ENCODE assay signal across 8 cellular contexts in the genomic region with DNA sequence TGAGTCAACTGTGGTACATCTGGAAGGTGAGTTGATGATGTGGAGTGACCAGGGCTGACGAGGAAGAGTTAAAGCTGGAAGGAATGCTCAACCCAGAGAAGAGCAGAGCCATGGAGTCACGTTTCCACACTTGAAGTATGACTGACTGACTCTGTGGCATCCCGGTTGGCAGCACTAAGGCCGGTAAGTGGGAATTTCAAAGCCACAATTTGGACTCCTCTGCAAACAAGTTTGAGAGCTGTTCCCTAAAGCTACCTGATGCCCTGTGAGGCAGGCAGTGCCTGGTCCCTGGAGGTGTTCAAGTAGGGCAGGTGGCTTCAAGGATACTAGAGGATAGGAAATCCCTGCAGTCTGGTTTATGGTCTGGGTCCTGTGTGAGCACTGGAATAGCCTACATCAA.
DNase-seq lines count a peak whose midpoint lies in the region; ATAC-seq and TF ChIP-seq lines count a peak whose summit lies in the region.

No MANE protein-coding gene starts in this region.

- ATAC-seq in GM21723 (IDR thresholded peaks at IDR 0.05; ENCODE audit: unreplicated experiment), result no peak
- no peak for ATAC-seq in left colon

- H3K27me3 ChIP-seq in colonic mucosa, result no peaks in the 10 kb centered on the region
- no peaks in the 10 kb centered on the region for H3K27me3 ChIP-seq in muscle layer of colon (ENCODE audit: control insufficient read depth in 1 of 2, insufficient read depth in 2 of 2, low read length in 2 of 2)

- TF ChIP-seq CTCF in colonic mucosa (IDR thresholded peaks at IDR 0.05), result no peak

- H3K4me1 ChIP-seq in colonic mucosa (peaks cover 4% of the 10 kb centered on the region), muscle layer of colon (ENCODE audit: insufficient read depth, low read length) (peaks cover 26% of the 10 kb centered on the region)

- H3K4me3 ChIP-seq in colonic mucosa (peak overlapping the region; percentile 40), muscle layer of colon (ENCODE audit: low read depth in 1 of 2, low read length in 2 of 2) (peak overlapping the region; percentile 79 to 81)

- peak overlapping the region; percentile 67 to 70 for H3K9ac ChIP-seq in colonic mucosa (ENCODE audit: low read depth in 2 of 2, low read length in 2 of 2)
- H3K9ac ChIP-seq in muscle layer of colon (ENCODE audit: low read length), result peak overlapping the region; percentile 77

- intact Hi-C loops in colonic mucosa (cut with DNase I) (loop anchor here (10.0 kb wide), 1 partner anchor 725 kb away; no protein-coding TSS in a partner anchor), left colon (cut with DNase I, micrococcal nuclease) (no loop called here)

- H3K27ac ChIP-seq in colonic mucosa (peak overlapping the region; percentile 77), muscle layer of colon (ENCODE audit: low read depth, low read length) (peak overlapping the region; percentile 97)

- no peaks in the 10 kb centered on the region for H3K36me3 ChIP-seq in colonic mucosa
- H3K36me3 ChIP-seq in muscle layer of colon (ENCODE audit: insufficient read depth, low read length), result peaks cover 9% of the 10 kb centered on the region

- DNase-seq in EH (ENCODE audit: low read depth), result peak; percentile 43
- peak; percentile 43 for DNase-seq in M059J (ENCODE audit: low read depth)
- no peak for DNase-seq in colonic mucosa
- DNase-seq in cerebellar nuclear complex (lab: John Stamatoyannopoulos, UW), result no peak
- no peak for DNase-seq in activated effector memory CD4-positive, alpha-beta T cell treated with Interleukin-2 at 50 U/mL for 16 hours
- no peak for DNase-seq in left colon

- no peaks in the 10 kb centered on the region for H3K9me3 ChIP-seq in colonic mucosa
- H3K9me3 ChIP-seq in muscle layer of colon (ENCODE audit: low read length), result no peaks in the 10 kb centered on the region

Comparison
In these comparisons a context has a peak if more than half of its experiments do, and no peak if none do; other contexts are left out.
1. DNase-seq: peak in EH (single experiment) and M059J (single experiment); none in colonic mucosa (single experiment), cerebellar nuclear complex (0 of 2), activated effector memory CD4-positive, alpha-beta T cell treated with Interleukin-2 at 50 U/mL for 16 hours (single experiment) and left colon (0 of 2).